In genomic region chr17:48048321-48049140, GRCh38 we compare ENCODE assay signal across 1 cellular context.
TF ChIP-seq lines count a peak whose summit lies in the region.

NFE2L1 (plus strand) TSS chr17:48048359; CDS start chr17:48051119, 2,760 bp downstream.

TF ChIP-seq in K562, 482 proteins besides CTCF, POLR2A, EP300 and RAD21 (continued from another document):
- no peak for TF ChIP-seq CEBPZ (IDR thresholded peaks at IDR 0.05; ENCODE audit: borderline replicate concordance, low read depth, low read length)
- TF ChIP-seq NRF1 (conservative IDR thresholded peaks at IDR 0.05 in 1 of 2, IDR thresholded peaks at IDR 0.05 in 1 of 2) = peak; percentile 37 to 51
- TF ChIP-seq, protein P1, sequence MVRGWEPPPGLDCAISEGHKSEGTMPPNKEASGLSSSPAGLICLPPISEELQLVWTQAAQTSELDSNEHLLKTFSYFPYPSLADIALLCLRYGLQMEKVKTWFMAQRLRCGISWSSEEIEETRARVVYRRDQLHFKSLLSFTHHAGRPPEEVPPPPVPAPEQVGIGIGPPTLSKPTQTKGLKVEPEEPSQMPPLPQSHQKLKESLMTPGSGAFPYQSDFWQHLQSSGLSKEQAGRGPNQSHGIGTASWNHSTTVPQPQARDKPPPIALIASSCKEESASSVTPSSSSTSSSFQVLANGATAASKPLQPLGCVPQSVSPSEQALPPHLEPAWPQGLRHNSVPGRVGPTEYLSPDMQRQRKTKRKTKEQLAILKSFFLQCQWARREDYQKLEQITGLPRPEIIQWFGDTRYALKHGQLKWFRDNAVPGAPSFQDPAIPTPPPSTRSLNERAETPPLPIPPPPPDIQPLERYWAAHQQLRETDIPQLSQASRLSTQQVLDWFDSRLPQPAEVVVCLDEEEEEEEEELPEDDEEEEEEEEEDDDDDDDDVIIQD (CRISPR knock-in tag; IDR thresholded peaks at IDR 0.05) = no peak
- TF ChIP-seq THAP7 (CRISPR knock-in tag; IDR thresholded peaks at IDR 0.05) = no peak
- TF ChIP-seq PHF8 (IDR thresholded peaks at IDR 0.05; ENCODE audit: borderline replicate concordance, low read length) = peak; percentile 82; the same call in 1 of the 2 replicates
- 0 out of 2 replicates have a peak, but pooled peaks have one; percentile 22 for TF ChIP-seq ZNF668 (CRISPR knock-in tag; IDR thresholded peaks at IDR 0.05)
- TF ChIP-seq E2F3 (CRISPR knock-in tag; IDR thresholded peaks at IDR 0.05) = peak; percentile 90
- TF ChIP-seq KAT8 (IDR thresholded peaks at IDR 0.05; ENCODE audit: low read depth) = no peak
- TF ChIP-seq RFX1 (IDR thresholded peaks at IDR 0.05) = no peak
- no peak; a peak in 1 of 4 replicates for TF ChIP-seq CSDE1 (IDR thresholded peaks at IDR 0.05)
- peak; percentile 81 for TF ChIP-seq HNRNPLL (IDR thresholded peaks at IDR 0.05; ENCODE audit: low read depth, low read length, poor library complexity, severe bottlenecking)
- no peak for TF ChIP-seq ZNF384 (IDR thresholded peaks at IDR 0.05; ENCODE audit: low read depth, low read length)
- TF ChIP-seq SMAD2 (IDR thresholded peaks at IDR 0.05; ENCODE audit: low read depth, low read length) = no peak
- TF ChIP-seq ZFX (CRISPR knock-in tag; IDR thresholded peaks at IDR 0.05) = peak; percentile 88
- TF ChIP-seq MLLT1 (IDR thresholded peaks at IDR 0.05) = peak in 1 of 2 experiments; percentile 3; a peak in 1 of 4 replicates
- peak; percentile 16; the same call in 1 of the 2 replicates for TF ChIP-seq CREB3L1 (IDR thresholded peaks at IDR 0.05; ENCODE audit: borderline replicate concordance, low read depth)
- no peak for TF ChIP-seq SMARCB1 (IDR thresholded peaks at IDR 0.05; ENCODE audit: insufficient read length, low read depth)
- TF ChIP-seq ZNF830 (CRISPR knock-in tag; IDR thresholded peaks at IDR 0.05) = 0 out of 2 replicates have a peak, but pooled peaks have one; percentile 16
- TF ChIP-seq, protein P2, sequence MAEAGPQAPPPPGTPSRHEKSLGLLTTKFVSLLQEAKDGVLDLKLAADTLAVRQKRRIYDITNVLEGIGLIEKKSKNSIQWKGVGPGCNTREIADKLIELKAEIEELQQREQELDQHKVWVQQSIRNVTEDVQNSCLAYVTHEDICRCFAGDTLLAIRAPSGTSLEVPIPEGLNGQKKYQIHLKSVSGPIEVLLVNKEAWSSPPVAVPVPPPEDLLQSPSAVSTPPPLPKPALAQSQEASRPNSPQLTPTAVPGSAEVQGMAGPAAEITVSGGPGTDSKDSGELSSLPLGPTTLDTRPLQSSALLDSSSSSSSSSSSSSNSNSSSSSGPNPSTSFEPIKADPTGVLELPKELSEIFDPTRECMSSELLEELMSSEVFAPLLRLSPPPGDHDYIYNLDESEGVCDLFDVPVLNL (CRISPR knock-in tag; IDR thresholded peaks at IDR 0.05; ENCODE audit: low read depth) = 0 out of 2 replicates have a peak, but pooled peaks have one; percentile 67
- TF ChIP-seq GTF2E2 (tag; IDR thresholded peaks at IDR 0.05) = 0 out of 2 replicates have a peak, but pooled peaks have one; percentile 6
- TF ChIP-seq ZNF766 (CRISPR knock-in tag; conservative IDR thresholded peaks at IDR 0.05) = peak; percentile 3; the same call in 1 of the 2 replicates
- no peak for TF ChIP-seq FOXM1 (IDR thresholded peaks at IDR 0.05; ENCODE audit: low read depth)
- peak; percentile 53; the same call in 1 of the 2 replicates for TF ChIP-seq FOXM1 (CRISPR knock-in tag; IDR thresholded peaks at IDR 0.05; ENCODE audit: low read depth)
- TF ChIP-seq SMARCC2 (IDR thresholded peaks at IDR 0.05; ENCODE audit: low read depth) = no peak
- TF ChIP-seq SUPT5H (IDR thresholded peaks at IDR 0.05) = peak; percentile 81
- TF ChIP-seq VEZF1 (CRISPR knock-in tag; IDR thresholded peaks at IDR 0.05) = peak; percentile 84
- 0 out of 2 replicates have a peak, but pooled peaks have one; percentile 6 for TF ChIP-seq GABPB1 (CRISPR knock-in tag; IDR thresholded peaks at IDR 0.05)
- TF ChIP-seq POLR2H (tag; IDR thresholded peaks at IDR 0.05; ENCODE audit: low read depth) = peak; percentile 70
- TF ChIP-seq YY1 (IDR thresholded peaks at IDR 0.05; ENCODE audit: borderline replicate concordance in 1 of 3, control insufficient read depth in 1 of 3, extremely low read depth in 1 of 3, insufficient read depth in 3 of 3, insufficient read length in 1 of 3, insufficient replicate concordance in 2 of 3, low read depth in 1 of 3, low read length in 2 of 3) = peak in 1 of 3 experiments; percentile 52
